In genomic region chr14:101813833-101814232, GRCh38 we compare ENCODE assay signal across 10 cellular contexts. TPM values are rescaled to one million over a fixed set of nuclear protein-coding genes. Genes with fewer than 3 reads are reported as not detected.
DNase-seq lines count a peak whose midpoint lies in the region; ATAC-seq and TF ChIP-seq lines count a peak whose summit lies in the region.
"Had no signal": no experiment of that assay in that cellular context is flagged by ENCODE, and none has a peak within 500 bp of the region (broad histone marks: within the 10 kb centered on the region; RNA-seq: fewer than 3 reads in every experiment).

No MANE protein-coding gene starts in this region.

- DNase-seq in activated T-cell treated with anti-CD3 and anti-CD28 coated beads, Interleukin-2, amount 50 U/mL, for 72 hours, result no peak
- no peak for DNase-seq in activated T-cell treated with anti-CD3 and anti-CD28 coated beads, Interleukin-2, amount 50 U/mL, for 1 hour
- DNase-seq in activated B cell treated with CpG ODN at 0.5 μM for 24 hours (no peak), left lung (no peak)
- no peak for DNase-seq in activated effector memory CD4-positive, alpha-beta T cell treated with Interleukin-2 at 50 U/mL for 16 hours
- DNase-seq: GF-D8, NCI-H1694 treated with DMSO at 0.1 percent for 48 hours had no signal

- H3K27me3 Mint-ChIP-seq in activated T-cell treated with anti-CD3 and anti-CD28 coated beads, Interleukin-2, amount 50 U/mL, for 72 hours (ENCODE audit: low read depth), result no peaks in the 10 kb centered on the region
- H3K27me3 Mint-ChIP-seq in activated B cell treated with CpG ODN at 0.5 μM for 24 hours, result no peaks in the 10 kb centered on the region

- no peaks in the 10 kb centered on the region for H3K9me3 Mint-ChIP-seq in activated T-cell treated with anti-CD3 and anti-CD28 coated beads, Interleukin-2, amount 50 U/mL, for 72 hours
- H3K9me3 Mint-ChIP-seq in activated B cell treated with CpG ODN at 0.5 μM for 24 hours, result no peaks in the 10 kb centered on the region

- no peak for ATAC-seq in activated T-cell treated with anti-CD3 and anti-CD28 coated beads, Interleukin-2, amount 50 U/mL, for 72 hours (replicated peaks in 1 of 2)
- ATAC-seq in activated B cell treated with CpG ODN at 0.5 μM for 24 hours (ENCODE audit: low read depth) (no peak), left lung (no peak), HG02870 (IDR thresholded peaks at IDR 0.05; ENCODE audit: unreplicated experiment) (no peak), HG02588 (IDR thresholded peaks at IDR 0.05; ENCODE audit: unreplicated experiment) (no peak)

- peaks cover 83% of the 10 kb centered on the region for H3K4me1 Mint-ChIP-seq in activated T-cell treated with anti-CD3 and anti-CD28 coated beads, Interleukin-2, amount 50 U/mL, for 72 hours (ENCODE audit: low read depth)
- peaks cover 87% of the 10 kb centered on the region for H3K4me1 Mint-ChIP-seq in activated B cell treated with CpG ODN at 0.5 μM for 24 hours

- H3K4me3 Mint-ChIP-seq in activated T-cell treated with anti-CD3 and anti-CD28 coated beads, Interleukin-2, amount 50 U/mL, for 72 hours, result peak overlapping the region; percentile 91 to 95
- H3K4me3 Mint-ChIP-seq in activated B cell treated with CpG ODN at 0.5 μM for 24 hours, result no peak overlapping the region

- H3K9ac ChIP-seq in stomach smooth muscle (ENCODE audit: low read length in 2 of 2), result no peak overlapping the region

- no peaks in the 10 kb centered on the region for H3K36me3 ChIP-seq in left lung
- H3K36me3 ChIP-seq in stomach smooth muscle (ENCODE audit: control insufficient read depth in 2 of 2, insufficient read depth in 2 of 2, low read length in 2 of 2), result peaks cover 0 to 5% of the 10 kb centered on the region in 2 donors

- TF ChIP-seq CTCF in activated B cell treated with CpG ODN at 0.5 μM for 24 hours (IDR thresholded peaks at IDR 0.05) (no peak), left lung (IDR thresholded peaks at IDR 0.05) (no peak)

- H3K9me3 ChIP-seq in left lung, result no peaks in the 10 kb centered on the region
- H3K9me3 ChIP-seq in stomach smooth muscle (ENCODE audit: control insufficient read depth in 2 of 2, low read length in 2 of 2), result no peaks in the 10 kb centered on the region

- H3K27me3 ChIP-seq in left lung (no peaks in the 10 kb centered on the region), stomach smooth muscle (ENCODE audit: control insufficient read depth in 1 of 2, insufficient read depth in 2 of 2, low read length in 2 of 2) (no peaks in the 10 kb centered on the region)

- H3K27ac Mint-ChIP-seq in activated T-cell treated with anti-CD3 and anti-CD28 coated beads, Interleukin-2, amount 50 U/mL, for 72 hours, result peak overlapping the region; percentile 95
- H3K27ac Mint-ChIP-seq in activated B cell treated with CpG ODN at 0.5 μM for 24 hours, result peak overlapping the region; percentile 59

- CTCF ChIA-PET in activated B cell treated with CpG ODN at 0.5 μM for 24 hours (lab: Charles Lee), result interaction anchor here (0.9 kb wide), 2 partner anchors 30 to 41 kb away, joined by 3 to 4 read pairs; no protein-coding TSS in a partner anchor

- H3K27ac ChIP-seq in left lung (peak overlapping the region; percentile 67 to 96), stomach smooth muscle (ENCODE audit: low read length) (peak overlapping the region; percentile 33)

- POLR2A ChIA-PET in activated B cell treated with CpG ODN at 0.5 μM for 24 hours (lab: Charles Lee), result interaction anchor here (0.6 to 9.5 kb wide), 6 partner anchors 12 to 40 kb away, joined by 3 to 313 read pairs (median 4); no protein-coding TSS in a partner anchor

- peaks cover 19 to 53% of the 10 kb centered on the region in 2 donors for H3K4me1 ChIP-seq in left lung
- peaks cover 25% of the 10 kb centered on the region for H3K4me1 ChIP-seq in stomach smooth muscle (ENCODE audit: control insufficient read depth, insufficient read depth, low read length)

- H3K36me3 Mint-ChIP-seq in activated T-cell treated with anti-CD3 and anti-CD28 coated beads, Interleukin-2, amount 50 U/mL, for 72 hours (ENCODE audit: insufficient read depth in 2 of 2), result peaks cover 23 to 25% of the 10 kb centered on the region in 2 donors
- peaks cover 61% of the 10 kb centered on the region for H3K36me3 Mint-ChIP-seq in activated B cell treated with CpG ODN at 0.5 μM for 24 hours (ENCODE audit: low read depth)

- intact Hi-C loops in activated B cell treated with CpG ODN at 0.5 μM for 24 hours (cut with micrococcal nuclease) (no loop called here), left lung (cut with DNase I) (no loop called here)

- no peak overlapping the region for H3K4me3 ChIP-seq in left lung
- no peak overlapping the region for H3K4me3 ChIP-seq in stomach smooth muscle (ENCODE audit: low read length in 2 of 2)

RNA-seq across cellular contexts. Expression of gene PPP2R5C, which starts 52.3 kb away (rescaled TPM):
- total RNA-seq in activated T-cell treated with anti-CD3 and anti-CD28 coated beads, Interleukin-2, amount 50 U/mL, for 72 hours, result 100 to 1,000 TPM; 317 to 370 TPM
- total RNA-seq in activated B cell treated with CpG ODN at 0.5 μM for 24 hours, result 197 and 227 TPM in 2 replicates
- total RNA-seq in left lung, result 100 to 1,000 TPM; 146 to 176 TPM
